In genomic region chr11:116840746-116841296, GRCh38 we compare ENCODE assay signal across 17 cellular contexts. TPM values are rescaled to one million over a fixed set of nuclear protein-coding genes. Genes with fewer than 3 reads are reported as not detected.
"Had no signal": no experiment of that assay in that cellular context is flagged by ENCODE, and none has a peak within 500 bp of the region (broad histone marks: within the 10 kb centered on the region; RNA-seq: fewer than 3 reads in every experiment).

No MANE protein-coding gene starts in this region.

- H3K27me3 ChIP-seq: brain microvascular endothelial cell had no signal

- H3K4me3 ChIP-seq: lung, psoas muscle had no signal

- DNase-seq: activated CD4-positive, alpha-beta T cell treated with anti-CD3 and anti-CD28 coated beads, Interleukin-2, amount 10 ng/mL, durations not matched to agents 7 days and 5 days; activated CD4-positive, CD25-positive, alpha-beta regulatory T cell; activated T-cell treated with anti-CD3 and anti-CD28 coated beads for 4 hours; brain microvascular endothelial cell; naive thymus-derived CD4-positive, alpha-beta T cell; occipital lobe; stimulated activated CD4-positive, alpha-beta T cell treated with anti-CD3 and anti-CD28 coated beads, Interleukin-4, amount 100 ng/mL, for 4 hours; trophoblast cell had no signal

- H3K27ac ChIP-seq: brain microvascular endothelial cell, psoas muscle had no signal

- H3K9me3 ChIP-seq: psoas muscle had no signal

- H3K27me3 Mint-ChIP-seq: activated CD4-positive, alpha-beta T cell treated with anti-CD3 and anti-CD28 coated beads, Interleukin-2, amount 10 ng/mL, durations not matched to agents 7 days and 5 days; naive thymus-derived CD4-positive, alpha-beta T cell had no signal

- H3K4me3 Mint-ChIP-seq: activated CD4-positive, alpha-beta T cell treated with anti-CD3 and anti-CD28 coated beads, Interleukin-2, amount 10 ng/mL, durations not matched to agents 7 days and 5 days; naive thymus-derived CD4-positive, alpha-beta T cell; T-helper 1 cell treated with Interleukin-12 subunit alpha and Interleukin-12 subunit beta and Interleukin-4 antibody, amounts not matched to agents 30 μg/mL and 1 μg/mL, for 36 hours had no signal

- H3K9me3 Mint-ChIP-seq: activated CD4-positive, alpha-beta T cell treated with anti-CD3 and anti-CD28 coated beads, Interleukin-2, amount 10 ng/mL, durations not matched to agents 7 days and 5 days; activated naive CD4-positive, alpha-beta T cell treated with anti-CD3 and anti-CD28 coated beads, Interleukin-2, amount 50 U/mL, for 72 hours; naive thymus-derived CD4-positive, alpha-beta T cell; T-helper 1 cell treated with Interleukin-12 subunit alpha and Interleukin-12 subunit beta and Interleukin-4 antibody, amounts not matched to agents 30 μg/mL and 1 μg/mL, for 36 hours had no signal

- H3K27ac Mint-ChIP-seq: activated CD4-positive, alpha-beta T cell treated with anti-CD3 and anti-CD28 coated beads, Interleukin-2, amount 10 ng/mL, durations not matched to agents 7 days and 5 days; T-helper 1 cell treated with Interleukin-12 subunit alpha and Interleukin-12 subunit beta and Interleukin-4 antibody, amounts not matched to agents 30 μg/mL and 1 μg/mL, for 36 hours had no signal

- ATAC-seq: activated naive CD4-positive, alpha-beta T cell treated with anti-CD3 and anti-CD28 coated beads, Interleukin-2, amount 50 U/mL, for 72 hours; naive thymus-derived CD4-positive, alpha-beta T cell; SK-N-SH treated with all-trans-retinoic acid at 6 μM for 48 hours had no signal

RNA-seq across cellular contexts. Expression of gene APOA1, which starts 3.4 kb away (rescaled TPM):
- total RNA-seq: chondrocyte, subcutaneous adipose tissue had no signal
- polyA plus RNA-seq: naive thymus-derived CD4-positive, alpha-beta T cell had no signal

RNA-seq across cellular contexts. Expression of gene APOC3, which starts 11.1 kb away (rescaled TPM):
- total RNA-seq: activated CD4-positive, alpha-beta T cell treated with anti-CD3 and anti-CD28 coated beads, Interleukin-2, amount 10 ng/mL, durations not matched to agents 7 days and 5 days; activated CD8-positive, alpha-beta memory T cell treated with anti-CD3 and anti-CD28 coated beads for 36 hours; activated naive CD4-positive, alpha-beta T cell treated with anti-CD3 and anti-CD28 coated beads, Interleukin-2, amount 50 U/mL, for 72 hours; chondrocyte; naive thymus-derived CD4-positive, alpha-beta T cell; occipital lobe; subcutaneous adipose tissue had no signal
- polyA plus RNA-seq: naive thymus-derived CD4-positive, alpha-beta T cell had no signal

RNA-seq across cellular contexts. Expression of gene APOA4, which starts 17.7 kb away (rescaled TPM):
- total RNA-seq: activated CD4-positive, alpha-beta T cell treated with anti-CD3 and anti-CD28 coated beads, Interleukin-2, amount 10 ng/mL, durations not matched to agents 7 days and 5 days; activated CD8-positive, alpha-beta memory T cell treated with anti-CD3 and anti-CD28 coated beads for 36 hours; activated naive CD4-positive, alpha-beta T cell treated with anti-CD3 and anti-CD28 coated beads, Interleukin-2, amount 50 U/mL, for 72 hours; chondrocyte; esophagus mucosa; lung; naive thymus-derived CD4-positive, alpha-beta T cell; occipital lobe; subcutaneous adipose tissue had no signal
- polyA plus RNA-seq: naive thymus-derived CD4-positive, alpha-beta T cell had no signal

RNA-seq across cellular contexts. Expression of gene APOA5, which starts 49.1 kb away (rescaled TPM):
- total RNA-seq: activated CD4-positive, alpha-beta T cell treated with anti-CD3 and anti-CD28 coated beads, Interleukin-2, amount 10 ng/mL, durations not matched to agents 7 days and 5 days; activated CD8-positive, alpha-beta memory T cell treated with anti-CD3 and anti-CD28 coated beads for 36 hours; activated naive CD4-positive, alpha-beta T cell treated with anti-CD3 and anti-CD28 coated beads, Interleukin-2, amount 50 U/mL, for 72 hours; chondrocyte; esophagus mucosa; naive thymus-derived CD4-positive, alpha-beta T cell; occipital lobe; psoas muscle; subcutaneous adipose tissue had no signal
- polyA plus RNA-seq: naive thymus-derived CD4-positive, alpha-beta T cell had no signal
